16 cellular contexts compared by ENCODE assay signal in genomic region chr1:1542766-1543705, GRCh38. TPM values are rescaled to one million over a fixed set of nuclear protein-coding genes. Genes with fewer than 3 reads are reported as not detected.
DNase-seq lines count a peak whose midpoint lies in the region; ATAC-seq and TF ChIP-seq lines count a peak whose summit lies in the region.
"Had no signal": no experiment of that assay in that cellular context is flagged by ENCODE, and none has a peak within 500 bp of the region (broad histone marks: within the 10 kb centered on the region; RNA-seq: fewer than 3 reads in every experiment).

No MANE protein-coding gene starts in this region.

- intact Hi-C loops in heart left ventricle (cut with DNase I), result no loop called here

- H3K27ac ChIP-seq in RWPE1 (peak overlapping the region; percentile 38), heart left ventricle (peak overlapping the region in 11 of 12 donors; percentile 32 to 91 (median 68)), neuronal stem cell (replicated peaks; ENCODE audit: low read length) (no peak overlapping the region), H9 (ENCODE audit: insufficient read length, low read depth, low read length) (no peak overlapping the region)
- H3K27ac ChIP-seq: upper lobe of right lung had no signal

- H3K36me3 ChIP-seq in heart left ventricle (peaks cover 0 to 38% (median 18%) of the 10 kb centered on the region in 9 donors), neuronal stem cell (replicated peaks in 1 of 2; ENCODE audit: control insufficient read depth in 2 of 2, insufficient read depth in 2 of 2, low read length in 2 of 2) (peaks cover 21 to 27% of the 10 kb centered on the region in 2 donors)

- H3K14ac ChIP-seq in neuronal stem cell (ENCODE audit: low read length) (no peak overlapping the region), H9 (ENCODE audit: insufficient read depth, low read length) (no peak overlapping the region)

- H2BK20ac ChIP-seq in H9 (ENCODE audit: low read depth, low read length, poor library complexity, severe bottlenecking), result no peak overlapping the region

- peak in 3 of 4 donors; percentile 9 to 20 (median 10) for ATAC-seq in heart left ventricle
- ATAC-seq in HG02840 (IDR thresholded peaks at IDR 0.05; ENCODE audit: low FRiP score, unreplicated experiment), result no peak
- ATAC-seq: activated CD8-positive, alpha-beta T cell treated with anti-CD3 and anti-CD28 coated beads, Interleukin-2, amount 10 ng/mL, durations not matched to agents 7 days and 5 days; natural killer cell; stimulated activated naive CD8-positive, alpha-beta T cell treated with anti-CD3 and anti-CD28 coated beads, Interleukin-15, amount 100 ng/mL, for 72 hours; upper lobe of right lung had no signal

- no peak overlapping the region for H4K8ac ChIP-seq in neuronal stem cell (ENCODE audit: low read depth, low read length)
- H4K8ac ChIP-seq in H9 (replicated peaks; ENCODE audit: insufficient read length, low read depth, low read length), result no peak overlapping the region

- TF ChIP-seq CTCF in RWPE1 (conservative IDR thresholded peaks at IDR 0.05; ENCODE audit: low read depth), result no peak
- TF ChIP-seq CTCF in heart left ventricle (IDR thresholded peaks at IDR 0.05), result no peak
- no peak for TF ChIP-seq CTCF in H9 (conservative IDR thresholded peaks at IDR 0.05)

- peak overlapping the region in 8 of 12 donors; percentile 12 to 45 (median 28) for H3K4me3 ChIP-seq in heart left ventricle
- no peak overlapping the region for H3K4me3 ChIP-seq in neuronal stem cell (ENCODE audit: low read length in 2 of 2)
- H3K4me3 ChIP-seq: esophagus squamous epithelium, upper lobe of right lung had no signal

- DNase-seq in RWPE1 (ENCODE audit: low spot score), result no peak
- no peak for DNase-seq in heart left ventricle
- DNase-seq in neuronal stem cell (ENCODE audit: low spot score), result no peak
- no peak for DNase-seq in NOMO-1 treated with DMSO at 0.1 percent for 48 hours (lab: John Stamatoyannopoulos, UW; ENCODE audit: unreplicated experiment)
- DNase-seq in H9, result no peak
- DNase-seq: activated CD8-positive, alpha-beta T cell treated with anti-CD3 and anti-CD28 coated beads, Interleukin-2, amount 10 ng/mL, durations not matched to agents 7 days and 5 days; Calu3; esophagus squamous epithelium; mammary epithelial cell; natural killer cell; NCI-H1436 treated with DMSO at 0.1 percent for 48 hours; NCI-H774; stimulated activated naive CD8-positive, alpha-beta T cell treated with anti-CD3 and anti-CD28 coated beads, Interleukin-15, amount 100 ng/mL, for 72 hours; upper lobe of right lung had no signal

- H3K79me2 ChIP-seq in H9 (ENCODE audit: insufficient read depth, low read length), result no peaks in the 10 kb centered on the region

- peaks cover 7% of the 10 kb centered on the region for H3K23me2 ChIP-seq in H9 (ENCODE audit: insufficient read length, low read depth, low read length, poor library complexity, severe bottlenecking)

- H4K5ac ChIP-seq in H9 (ENCODE audit: insufficient read length, low read depth, low read length), result no peak overlapping the region

- H3K27me3 Mint-ChIP-seq in H9 (ENCODE audit: low read depth), result no peaks in the 10 kb centered on the region; the same call in 1 of the 2 replicates
- H3K27me3 Mint-ChIP-seq: stimulated activated naive CD8-positive, alpha-beta T cell treated with anti-CD3 and anti-CD28 coated beads, Interleukin-15, amount 100 ng/mL, for 72 hours had no signal

- CTCF ChIA-PET in RWPE1 (lab: Yijun Ruan, JAX), result interaction anchor here (0.7 to 1.7 kb wide), 2 partner anchors 38 to 172 kb away, joined by 3 to 6 read pairs; no protein-coding TSS in a partner anchor

- no peak overlapping the region for H3K56ac ChIP-seq in H9 (ENCODE audit: insufficient read length, low read depth, low read length)

- H3K23ac ChIP-seq in neuronal stem cell (ENCODE audit: low read depth, low read length, poor library complexity) (peak overlapping the region; percentile 31), H9 (ENCODE audit: insufficient read length, low read depth, low read length) (no peak overlapping the region)

- H2BK15ac ChIP-seq in neuronal stem cell (ENCODE audit: low read length) (no peak overlapping the region), H9 (ENCODE audit: low read depth, low read length) (no peak overlapping the region)

- no peak overlapping the region for H2BK5ac ChIP-seq in neuronal stem cell (ENCODE audit: low read length)
- H2BK5ac ChIP-seq in H9 (ENCODE audit: insufficient read length, low read length), result no peak overlapping the region

- no peaks in the 10 kb centered on the region for H3K9me3 ChIP-seq in heart left ventricle
- H3K9me3 ChIP-seq in neuronal stem cell (replicated peaks in 1 of 2; ENCODE audit: control insufficient read depth in 2 of 2, insufficient read depth in 1 of 2, low read depth in 1 of 2, low read length in 2 of 2), result peaks cover 0 to 2% of the 10 kb centered on the region in 2 donors
- no peaks in the 10 kb centered on the region for H3K9me3 ChIP-seq in H9 (ENCODE audit: control insufficient read depth, low read depth, low read length)
- H3K9me3 ChIP-seq: esophagus squamous epithelium, upper lobe of right lung had no signal

- H3T11ph ChIP-seq in H9 (ENCODE audit: low read length), result no peak overlapping the region

- 73 to 80% (median 75%) methylated on average over 44 to 45 of the region's 45 CpGs for WGBS in heart left ventricle, 4 donors
- no CpG with 5 or more reads among the region's 45 CpGs for WGBS in neuronal stem cell (ENCODE audit: extremely low coverage in 2 of 2, insufficient read length in 2 of 2, insufficient replicate concordance in 1 of 2), 2 donors
- no CpG with 5 or more reads among the region's 45 CpGs for WGBS in H9 (ENCODE audit: extremely low coverage, insufficient read length, low lambda C conversion rate)

- H3K79me1 ChIP-seq in neuronal stem cell (ENCODE audit: low read depth, low read length), result peaks cover 20% of the 10 kb centered on the region
- H3K79me1 ChIP-seq in H9 (ENCODE audit: insufficient read depth, low read depth, low read length, poor library complexity, severe bottlenecking), result no peaks in the 10 kb centered on the region

- H3K4me1 ChIP-seq in heart left ventricle (peaks cover 0 to 55% (median 21%) of the 10 kb centered on the region in 12 donors), neuronal stem cell (ENCODE audit: control insufficient read depth in 2 of 2, insufficient read depth in 1 of 2, low read depth in 1 of 2, low read length in 2 of 2) (peaks cover 0 to 12% of the 10 kb centered on the region in 2 donors), H9 (ENCODE audit: insufficient read depth, low read length) (no peaks in the 10 kb centered on the region)

- H3K4me1 Mint-ChIP-seq in H9, result peaks cover 0 to 4% of the 10 kb centered on the region in 2 experiments; a peak in 2 of 4 replicates
- H3K4me1 Mint-ChIP-seq: stimulated activated naive CD8-positive, alpha-beta T cell treated with anti-CD3 and anti-CD28 coated beads, Interleukin-15, amount 100 ng/mL, for 72 hours had no signal

- H3K9me3 Mint-ChIP-seq in H9, result no peaks in the 10 kb centered on the region; a peak in 1 of 5 replicates
- H3K9me3 Mint-ChIP-seq: natural killer cell; stimulated activated naive CD8-positive, alpha-beta T cell treated with anti-CD3 and anti-CD28 coated beads, Interleukin-15, amount 100 ng/mL, for 72 hours had no signal

- H3K27me3 ChIP-seq in heart left ventricle, result no peaks in the 10 kb centered on the region
- H3K27me3 ChIP-seq in neuronal stem cell (ENCODE audit: control insufficient read depth in 3 of 3, insufficient read depth in 3 of 3, low read depth in 1 of 3, low read length in 3 of 3), result no peaks in the 10 kb centered on the region
- no peaks in the 10 kb centered on the region for H3K27me3 ChIP-seq in H9 (ENCODE audit: insufficient read depth, low read length)
- H3K27me3 ChIP-seq: upper lobe of right lung had no signal

- H2BK12ac ChIP-seq in neuronal stem cell (ENCODE audit: low read length) (no peak overlapping the region), H9 (ENCODE audit: insufficient read length, low read depth, low read length) (no peak overlapping the region)

- H2BK120ac ChIP-seq in neuronal stem cell (ENCODE audit: low read depth, low read length) (no peak overlapping the region), H9 (ENCODE audit: low read depth, low read length, poor library complexity, severe bottlenecking) (no peak overlapping the region)

- no peak overlapping the region for H3K4ac ChIP-seq in neuronal stem cell (ENCODE audit: low read length)
- no peak overlapping the region for H3K4ac ChIP-seq in H9 (ENCODE audit: low read depth, low read length)

- TF ChIP-seq POLR2A in heart left ventricle (IDR thresholded peaks at IDR 0.05), result no peak

- no peak overlapping the region for H3K9ac ChIP-seq in neuronal stem cell (ENCODE audit: low read depth, low read length, poor library complexity)
- no peak overlapping the region for H3K9ac ChIP-seq in H9 (ENCODE audit: extremely low read depth, insufficient read length, low read length)

- H4K91ac ChIP-seq in neuronal stem cell (ENCODE audit: low read depth, low read length, poor library complexity) (no peak overlapping the region), H9 (ENCODE audit: insufficient read length, low read depth, low read length) (no peak overlapping the region)

- H2AFZ ChIP-seq in neuronal stem cell (ENCODE audit: low read length) (no peak overlapping the region), H9 (ENCODE audit: low read length) (no peak overlapping the region)

- no peak overlapping the region for H3K4me2 ChIP-seq in neuronal stem cell (ENCODE audit: insufficient read depth, low read length, poor library complexity, severe bottlenecking)
- H3K4me2 ChIP-seq in H9 (ENCODE audit: insufficient read depth, insufficient read length, low read length), result no peak overlapping the region

- peak overlapping the region; percentile 48 for H3K18ac ChIP-seq in neuronal stem cell (ENCODE audit: low read length)
- no peak overlapping the region for H3K18ac ChIP-seq in H9 (ENCODE audit: insufficient read length, low read depth, low read length)

- no peak overlapping the region for H3K27ac Mint-ChIP-seq in H9
- H3K27ac Mint-ChIP-seq: activated CD8-positive, alpha-beta T cell treated with anti-CD3 and anti-CD28 coated beads, Interleukin-2, amount 10 ng/mL, durations not matched to agents 7 days and 5 days; B cell; natural killer cell had no signal

- POLR2A ChIA-PET in RWPE1 (lab: Yijun Ruan, JAX; ENCODE audit: low non-redundant PET), result no interaction called here

- H2AK5ac ChIP-seq in neuronal stem cell (ENCODE audit: low read depth, low read length) (no peak overlapping the region), H9 (ENCODE audit: insufficient read length, low read length) (no peak overlapping the region)

- H3K4me3 Mint-ChIP-seq in H9, result no peak overlapping the region
- H3K4me3 Mint-ChIP-seq: activated CD8-positive, alpha-beta T cell treated with anti-CD3 and anti-CD28 coated beads, Interleukin-2, amount 10 ng/mL, durations not matched to agents 7 days and 5 days; B cell; natural killer cell; stimulated activated naive CD8-positive, alpha-beta T cell treated with anti-CD3 and anti-CD28 coated beads, Interleukin-15, amount 100 ng/mL, for 72 hours had no signal

- no peaks in the 10 kb centered on the region for H4K20me1 ChIP-seq in H9 (ENCODE audit: control insufficient read depth, insufficient read depth, insufficient read length)

- peaks cover 2 to 41% (median 37%) of the 10 kb centered on the region in 3 experiments; a peak in 6 of 7 replicates for H3K36me3 Mint-ChIP-seq in H9 (ENCODE audit: insufficient read depth in 1 of 3, low read depth in 3 of 3)
- H3K36me3 Mint-ChIP-seq: natural killer cell had no signal

RNA-seq across cellular contexts. Expression of gene TMEM240, which starts 2.6 kb away (rescaled TPM):
- 1 to 10 TPM in 8 of 9 donors, not detected in 1; 2.6 to 5.6 (median 4.2) TPM for total RNA-seq in heart left ventricle
- 10 to 100 TPM in 1 of 2 donors, 1 to 10 TPM in 1; 1.5 to 12.4 TPM for polyA plus RNA-seq in heart left ventricle
- 8.8 TPM for polyA plus RNA-seq in neuronal stem cell (2013, experiment 1 of 2)
- polyA plus RNA-seq in neuronal stem cell (2013, experiment 2 of 2), result 8.6 TPM
- 7.7 and 8.7 TPM in 2 replicates for total RNA-seq in H9 (2021)

RNA-seq across cellular contexts. Expression of gene ATAD3A, which starts 31.1 kb away (rescaled TPM):
- total RNA-seq in heart left ventricle (10 to 100 TPM; 11.3 to 25.3 (median 18.1) TPM), H9 (2021) (55.8 and 59.4 TPM in 2 replicates)
- polyA plus RNA-seq in heart left ventricle, result 10 to 100 TPM; 21.5 to 49.5 TPM
- polyA plus RNA-seq in neuronal stem cell (2013, experiment 1 of 2), result 20.2 TPM
- 19.1 TPM for polyA plus RNA-seq in neuronal stem cell (2013, experiment 2 of 2)

RNA-seq across cellular contexts. Expression of gene SSU72, which starts 31.6 kb away (rescaled TPM):
- total RNA-seq in heart left ventricle (100 to 1,000 TPM in 5 of 9 donors, 10 to 100 TPM in 4; 76.3 to 160 (median 106) TPM), H9 (2021) (179 and 186 TPM in 2 replicates)
- 100 to 1,000 TPM; 113 to 138 TPM for polyA plus RNA-seq in heart left ventricle
- 147 TPM for polyA plus RNA-seq in neuronal stem cell (2013, experiment 1 of 2)
- 144 TPM for polyA plus RNA-seq in neuronal stem cell (2013, experiment 2 of 2)

RNA-seq across cellular contexts. Expression of gene FNDC10, which starts 56.9 kb away (rescaled TPM):
- total RNA-seq in heart left ventricle, result 1 to 10 TPM; 1.9 to 6.7 (median 3.6) TPM
- polyA plus RNA-seq in heart left ventricle, result 1 to 10 TPM; 1.1 to 4.6 TPM
- polyA plus RNA-seq in neuronal stem cell (2013, experiment 1 of 2), result 12.4 TPM
- polyA plus RNA-seq in neuronal stem cell (2013, experiment 2 of 2), result 11.8 TPM
- total RNA-seq in H9 (2021), result 15.2 TPM in 2 replicates

Comparison
In these comparisons a context has a peak if more than half of its experiments do, and no peak if none do; other contexts are left out.
1. H3K27ac ChIP-seq: peak in RWPE1 (single experiment) and heart left ventricle (11 of 12); none in neuronal stem cell (single experiment) and H9 (single experiment).
2. H3K4me3 ChIP-seq: peak in heart left ventricle (8 of 12); none in neuronal stem cell (0 of 2).